8 cellular contexts compared by ENCODE assay signal in the genomic region with DNA sequence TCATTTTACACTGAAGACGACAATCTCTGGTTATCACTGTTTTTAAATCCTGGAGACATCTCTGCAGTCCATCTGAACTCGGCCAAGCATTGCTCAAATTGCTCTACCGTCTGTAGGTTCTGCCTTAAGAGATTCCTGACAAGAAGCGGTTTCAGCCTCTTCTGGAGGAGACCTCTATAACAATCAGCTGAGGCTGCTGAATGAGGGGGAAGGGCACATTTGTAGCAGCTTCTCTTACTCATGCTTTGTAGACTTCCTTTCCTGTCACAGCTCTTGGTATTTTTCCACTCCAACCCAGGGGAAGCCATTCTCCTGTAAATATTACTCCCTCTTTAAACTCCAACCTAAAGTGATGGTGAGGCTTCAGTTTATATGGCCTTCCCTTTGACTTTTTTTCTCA. TPM values are rescaled to one million over a fixed set of nuclear protein-coding genes. Genes with fewer than 3 reads are reported as not detected.
DNase-seq lines count a peak whose midpoint lies in the region; ATAC-seq and TF ChIP-seq lines count a peak whose summit lies in the region.

No MANE protein-coding gene starts in this region.

- no peaks in the 10 kb centered on the region for H3K27me3 ChIP-seq in PC-3 (ENCODE audit: low read length)
- no peaks in the 10 kb centered on the region for H3K27me3 ChIP-seq in naive thymus-derived CD4-positive, alpha-beta T cell (ENCODE audit: control insufficient read depth in 2 of 2, insufficient read depth in 2 of 2, low read length in 2 of 2)

- peaks cover 1% of the 10 kb centered on the region for H3K36me3 Mint-ChIP-seq in activated CD4-positive, alpha-beta T cell treated with anti-CD3 and anti-CD28 coated beads, Interleukin-2, amount 10 ng/mL, durations not matched to agents 24 days and 14 days (ENCODE audit: low read depth)
- H3K36me3 Mint-ChIP-seq in naive thymus-derived CD4-positive, alpha-beta T cell = peaks cover 0 to 4% (median 0%) of the 10 kb centered on the region in 5 donors

- no peaks in the 10 kb centered on the region for H3K36me3 ChIP-seq in PC-3 (ENCODE audit: low read depth, low read length)
- no peaks in the 10 kb centered on the region for H3K36me3 ChIP-seq in naive thymus-derived CD4-positive, alpha-beta T cell (ENCODE audit: control insufficient read depth in 2 of 3, insufficient read depth in 3 of 3, low read length in 3 of 3)

- no peaks in the 10 kb centered on the region for H3K9me2 ChIP-seq in PC-3 (replicated peaks; ENCODE audit: low read length)

- H3K4me2 ChIP-seq in PC-3 (ENCODE audit: low read length) = peak overlapping the region; percentile 71

- ATAC-seq in PC-3 = peak; percentile 42
- no peak for ATAC-seq in naive thymus-derived CD4-positive, alpha-beta T cell
- ATAC-seq in HG03045 (IDR thresholded peaks at IDR 0.05; ENCODE audit: unreplicated experiment) = no peak
- no peak for ATAC-seq in GM19328 (IDR thresholded peaks at IDR 0.05; ENCODE audit: unreplicated experiment)

- no peaks in the 10 kb centered on the region for H3K79me2 ChIP-seq in PC-3 (ENCODE audit: low read length)

- peak overlapping the region; percentile 31; the same call in 1 of the 2 replicates for H3K4me3 ChIP-seq in PC-3 (ENCODE audit: low read length)
- no peak overlapping the region for H3K4me3 ChIP-seq in naive thymus-derived CD4-positive, alpha-beta T cell (ENCODE audit: low read length)

- H3K27ac Mint-ChIP-seq in activated CD4-positive, alpha-beta T cell treated with anti-CD3 and anti-CD28 coated beads, Interleukin-2, amount 10 ng/mL, durations not matched to agents 24 days and 14 days = peak overlapping the region; percentile 53
- peak overlapping the region in 8 of 9 donors; percentile 50 to 84 (median 74) for H3K27ac Mint-ChIP-seq in naive thymus-derived CD4-positive, alpha-beta T cell

- H3K9me3 ChIP-seq in PC-3 (ENCODE audit: low read length) = no peaks in the 10 kb centered on the region
- H3K9me3 ChIP-seq in naive thymus-derived CD4-positive, alpha-beta T cell (ENCODE audit: control insufficient read depth in 2 of 3, low read length in 3 of 3) = no peaks in the 10 kb centered on the region

- no peaks in the 10 kb centered on the region for H4K20me1 ChIP-seq in PC-3 (ENCODE audit: low read length)

- H3K27me3 Mint-ChIP-seq in activated CD4-positive, alpha-beta T cell treated with anti-CD3 and anti-CD28 coated beads, Interleukin-2, amount 10 ng/mL, durations not matched to agents 24 days and 14 days = peaks cover 10% of the 10 kb centered on the region
- H3K27me3 Mint-ChIP-seq in naive thymus-derived CD4-positive, alpha-beta T cell = peaks cover 0 to 12% (median 0%) of the 10 kb centered on the region in 5 donors

- peak overlapping the region; percentile 7 for H3K4me3 Mint-ChIP-seq in activated CD4-positive, alpha-beta T cell treated with anti-CD3 and anti-CD28 coated beads, Interleukin-2, amount 10 ng/mL, durations not matched to agents 24 days and 14 days
- H3K4me3 Mint-ChIP-seq in naive thymus-derived CD4-positive, alpha-beta T cell = peak overlapping the region in 7 of 10 donors; percentile 8 to 49 (median 24)

- H2AFZ ChIP-seq in PC-3 (ENCODE audit: low read length) = peak overlapping the region; percentile 85

- POLR2A ChIA-PET in PC-3 (lab: Charles Lee; ENCODE audit: unreplicated experiment) = interaction anchor here (0.6 to 0.8 kb wide), 3 partner anchors 8 to 51 kb away, joined by 3 to 8 read pairs (median 7); no protein-coding TSS in a partner anchor
- POLR2A ChIA-PET in naive thymus-derived CD4-positive, alpha-beta T cell (lab: Charles Lee) = interaction anchor here (0.5 to 1.2 kb wide), 2 partner anchors 22 kb away, joined by 3 read pairs; a partner anchor contains a TSS

- H3F3A ChIP-seq in PC-3 (ENCODE audit: low read length, unreplicated experiment) = no peaks in the 10 kb centered on the region

- TF ChIP-seq CTCF in PC-3 (conservative IDR thresholded peaks at IDR 0.05; ENCODE audit: low read depth, low read length) = no peak

- CTCF ChIA-PET in PC-3 (lab: Charles Lee) = interaction anchor here (1.0 to 1.5 kb wide), 4 partner anchors 44 to 263 kb away, joined by 4 to 11 read pairs (median 5); a partner anchor contains a TSS
- CTCF ChIA-PET in naive thymus-derived CD4-positive, alpha-beta T cell (lab: Charles Lee) = interaction anchor here (0.5 to 0.6 kb wide), 2 partner anchors 77 to 194 kb away, joined by 3 to 4 read pairs; no protein-coding TSS in a partner anchor

- peaks cover 33% of the 10 kb centered on the region for H3K4me1 Mint-ChIP-seq in activated CD4-positive, alpha-beta T cell treated with anti-CD3 and anti-CD28 coated beads, Interleukin-2, amount 10 ng/mL, durations not matched to agents 24 days and 14 days
- H3K4me1 Mint-ChIP-seq in naive thymus-derived CD4-positive, alpha-beta T cell = peaks cover 21 to 42% (median 37%) of the 10 kb centered on the region in 7 donors

- H3K9ac ChIP-seq in PC-3 (ENCODE audit: low read length) = peak overlapping the region; percentile 43

- BruUV-seq in PC-3 (replicated peaks; lab: Mats Ljungman, UMichigan) = no TSS peak

- H3K9me3 Mint-ChIP-seq in activated CD4-positive, alpha-beta T cell treated with anti-CD3 and anti-CD28 coated beads, Interleukin-2, amount 10 ng/mL, durations not matched to agents 24 days and 14 days = no peaks in the 10 kb centered on the region
- H3K9me3 Mint-ChIP-seq in naive thymus-derived CD4-positive, alpha-beta T cell = no peaks in the 10 kb centered on the region

- peak; percentile 64 for DNase-seq in activated CD4-positive, alpha-beta T cell treated with anti-CD3 and anti-CD28 coated beads, Interleukin-2, amount 10 ng/mL, durations not matched to agents 24 days and 14 days
- no peak for DNase-seq in activated CD4-positive, alpha-beta T cell treated with anti-CD3 and anti-CD28 coated beads for 1 hour
- DNase-seq in PC-3 (peak; percentile 79), dermis blood vessel endothelial cell (peak; percentile 93), retina (no peak)
- DNase-seq in naive thymus-derived CD4-positive, alpha-beta T cell = peak in 2 of 9 donors; percentile 7 to 10

- peak overlapping the region; percentile 80 for H3K27ac ChIP-seq in PC-3 (ENCODE audit: low read length)
- peak overlapping the region; percentile 16 for H3K27ac ChIP-seq in naive thymus-derived CD4-positive, alpha-beta T cell (ENCODE audit: low read depth, low read length)

- H3K4me1 ChIP-seq in PC-3 (ENCODE audit: insufficient read depth, low read length) = peaks cover 31% of the 10 kb centered on the region
- peaks cover 12 to 18% of the 10 kb centered on the region in 2 donors for H3K4me1 ChIP-seq in naive thymus-derived CD4-positive, alpha-beta T cell (ENCODE audit: control insufficient read depth in 2 of 2, insufficient read depth in 2 of 2, low read length in 2 of 2)

- intact Hi-C loops in activated CD4-positive, alpha-beta T cell treated with anti-CD3 and anti-CD28 coated beads, Interleukin-2, amount 10 ng/mL, durations not matched to agents 24 days and 14 days (cut with micrococcal nuclease) = no loop called here
- intact Hi-C loops in PC-3 (cut with micrococcal nuclease) = loop anchor here (1.0 kb wide), 1 partner anchor 45 kb away; no protein-coding TSS in a partner anchor
- intact Hi-C loops in naive thymus-derived CD4-positive, alpha-beta T cell (cut with micrococcal nuclease) = loop anchor here in 1 of 2 donors (2.0 kb wide), 1 partner anchor 26 kb away; no protein-coding TSS in a partner anchor

RNA-seq across cellular contexts. Expression of a gene that starts 3.0 kb away (rescaled TPM):
- 4.7 and 5.0 TPM in 2 replicates for total RNA-seq in activated CD4-positive, alpha-beta T cell treated with anti-CD3 and anti-CD28 coated beads, Interleukin-2, amount 10 ng/mL, durations not matched to agents 24 days and 14 days
- total RNA-seq in PC-3 (2014; rRNA removed) = 1.1 and 1.7 TPM in 2 replicates
- 39.5 and 61.5 TPM in 2 replicates for total RNA-seq in dermis blood vessel endothelial cell
- total RNA-seq in naive thymus-derived CD4-positive, alpha-beta T cell = 1 to 10 TPM in 3 of 5 experiments, under 1 TPM in 2; 0.46 to 5.1 (median 3.2) TPM
- under 1 TPM; 0.36 to 0.56 TPM for polyA plus RNA-seq in naive thymus-derived CD4-positive, alpha-beta T cell

RNA-seq across cellular contexts. Expression of a gene that starts 22.6 kb away (rescaled TPM):
- total RNA-seq in activated CD4-positive, alpha-beta T cell treated with anti-CD3 and anti-CD28 coated beads, Interleukin-2, amount 10 ng/mL, durations not matched to agents 24 days and 14 days = 21.2 and 22.7 TPM in 2 replicates
- total RNA-seq in PC-3 (2014; rRNA removed) = 63.8 and 66.4 TPM in 2 replicates
- 10.9 and 11.7 TPM in 2 replicates for total RNA-seq in dermis blood vessel endothelial cell
- total RNA-seq in naive thymus-derived CD4-positive, alpha-beta T cell = 10 to 100 TPM; 14.3 to 42.1 (median 34.5) TPM
- polyA plus RNA-seq in naive thymus-derived CD4-positive, alpha-beta T cell = 10 to 100 TPM; 31.2 to 31.7 TPM

RNA-seq across cellular contexts. Expression of a gene that starts 51.8 kb away (rescaled TPM):
- 75.3 and 78.5 TPM in 2 replicates for total RNA-seq in activated CD4-positive, alpha-beta T cell treated with anti-CD3 and anti-CD28 coated beads, Interleukin-2, amount 10 ng/mL, durations not matched to agents 24 days and 14 days
- total RNA-seq in PC-3 (2014; rRNA removed) (72.6 and 93.8 TPM in 2 replicates), dermis blood vessel endothelial cell (50.2 and 61.8 TPM in 2 replicates)
- total RNA-seq in naive thymus-derived CD4-positive, alpha-beta T cell = 10 to 100 TPM; 49.2 to 82.4 (median 65.9) TPM
- polyA plus RNA-seq in naive thymus-derived CD4-positive, alpha-beta T cell = 10 to 100 TPM; 53.7 to 99.7 TPM

Comparison
In these comparisons a context has a peak if more than half of its experiments do, and no peak if none do; other contexts are left out.
1. DNase-seq: peak in activated CD4-positive, alpha-beta T cell treated with anti-CD3 and anti-CD28 coated beads, Interleukin-2, amount 10 ng/mL, durations not matched to agents 24 days and 14 days (single experiment), PC-3 (single experiment) and dermis blood vessel endothelial cell (single experiment); none in activated CD4-positive, alpha-beta T cell treated with anti-CD3 and anti-CD28 coated beads for 1 hour (single experiment) and retina (single experiment).